Comparison of ENCODE assay signal across 9 cellular contexts in genomic region chr9:69036799-69037198, GRCh38. TPM values are rescaled to one million over a fixed set of nuclear protein-coding genes. Genes with fewer than 3 reads are reported as not detected.
A peak's percentile ranks its signal among the peaks of the same experiment; 100 is the strongest.
DNase-seq lines count a peak whose midpoint lies in the region; ATAC-seq and TF ChIP-seq lines count a peak whose summit lies in the region.
"Had no signal": no experiment of that assay in that cellular context is flagged by ENCODE, and none has a peak within 500 bp of the region (broad histone marks: within the 10 kb centered on the region; RNA-seq: fewer than 3 reads in every experiment).

No MANE protein-coding gene starts in this region.

- DNase-seq in GM06990 (ENCODE audit: extremely low read depth, insufficient read length) (no peak), Peyer's patch (no peak), epithelial cell of esophagus (ENCODE audit: low read depth) (no peak), DMS79 (lab: John Stamatoyannopoulos, UW) (no peak), midbrain (lab: John Stamatoyannopoulos, UW) (no peak), SHP77 treated with DMSO at 0.1 percent for 48 hours (lab: John Stamatoyannopoulos, UW) (no peak)
- DNase-seq: activated CD4-positive, CD25-positive, alpha-beta regulatory T cell had no signal

- H3K36me3 ChIP-seq in GM06990 (ENCODE audit: control insufficient read depth, insufficient read depth, low read length) (no peaks in the 10 kb centered on the region), Peyer's patch (no peaks in the 10 kb centered on the region), parathyroid adenoma (ENCODE audit: control insufficient read depth, insufficient read depth, low read length) (no peaks in the 10 kb centered on the region)

- H3K27me3 ChIP-seq in GM06990 (replicated peaks; ENCODE audit: control insufficient read depth, insufficient read depth, low read length) (no peaks in the 10 kb centered on the region), Peyer's patch (no peaks in the 10 kb centered on the region), parathyroid adenoma (ENCODE audit: control insufficient read depth, insufficient read depth, low read length) (no peaks in the 10 kb centered on the region)

- H3K79me2 ChIP-seq in parathyroid adenoma, result no peaks in the 10 kb centered on the region

- H3K4me3 ChIP-seq in GM06990 (replicated peaks; ENCODE audit: low read depth, low read length), result peak overlapping the region; percentile 82
- H3K4me3 ChIP-seq in Peyer's patch, result peak overlapping the region in 3 of 4 donors; percentile 65 to 92 (median 67)
- H3K4me3 ChIP-seq in epithelial cell of esophagus (ENCODE audit: low read length), result peak overlapping the region; percentile 89
- peak overlapping the region; percentile 93 for H3K4me3 ChIP-seq in parathyroid adenoma (ENCODE audit: low read depth, low read length)

- H3K4me2 ChIP-seq in parathyroid adenoma (ENCODE audit: low read length), result peak overlapping the region; percentile 94

- ATAC-seq in HG03039 (IDR thresholded peaks at IDR 0.05; ENCODE audit: unreplicated experiment), result no peak

- H3K27ac ChIP-seq in Peyer's patch (peak overlapping the region; percentile 13 to 90 (median 74)), parathyroid adenoma (peak overlapping the region; percentile 69)

- no peak for TF ChIP-seq POLR2A in Peyer's patch (IDR thresholded peaks at IDR 0.05)

- no peak for TF ChIP-seq CTCF in GM06990 (IDR thresholded peaks at IDR 0.05; ENCODE audit: insufficient read depth, low read length, poor library complexity, severe bottlenecking)
- no peak for TF ChIP-seq CTCF in Peyer's patch (IDR thresholded peaks at IDR 0.05)
- TF ChIP-seq CTCF in epithelial cell of esophagus (IDR thresholded peaks at IDR 0.05; ENCODE audit: insufficient read depth, low read depth, low read length, missing control alignments), result no peak
- TF ChIP-seq CTCF in parathyroid adenoma (IDR thresholded peaks at IDR 0.05), result no peak

- no peaks in the 10 kb centered on the region for H3K9me3 ChIP-seq in Peyer's patch
- no peaks in the 10 kb centered on the region for H3K9me3 ChIP-seq in parathyroid adenoma (ENCODE audit: control insufficient read depth, low read length)

- no peak overlapping the region for H3K9ac ChIP-seq in parathyroid adenoma

- H3K4me1 ChIP-seq in Peyer's patch (peaks cover 0 to 8% (median 2%) of the 10 kb centered on the region in 4 donors), parathyroid adenoma (no peaks in the 10 kb centered on the region)

- peak overlapping the region; percentile 90 for H2AFZ ChIP-seq in parathyroid adenoma

RNA-seq across cellular contexts. Expression of gene FXN, which starts 1.2 kb away (rescaled TPM):
- total RNA-seq in Peyer's patch, result 1 to 10 TPM; 1.7 to 4.2 (median 2.7) TPM

RNA-seq across cellular contexts. Expression of gene PRKACG, which starts 22.9 kb away (rescaled TPM):
- total RNA-seq in Peyer's patch, result not detected
